ENCODE assay signal across 8 cellular contexts in genomic region chr11:65418431-65418680, GRCh38. TPM values are rescaled to one million over a fixed set of nuclear protein-coding genes. Genes with fewer than 3 reads are reported as not detected.
DNase-seq lines count a peak whose midpoint lies in the region; ATAC-seq and TF ChIP-seq lines count a peak whose summit lies in the region.

No MANE protein-coding gene starts in this region.

- peaks cover 23% of the 10 kb centered on the region for H3K27me3 Mint-ChIP-seq in HFFc6 (ENCODE audit: insufficient read depth)
- no peaks in the 10 kb centered on the region for H3K27me3 Mint-ChIP-seq in activated B cell treated with CpG ODN at 0.5 μM for 24 hours
- H3K27me3 Mint-ChIP-seq in stimulated activated naive B cell treated with anti-CD40 and anti-IgM and Interleukin-4, amounts not matched to agents 10 μg/mL and 1 μg/mL and 100 μg/mL, for 72 hours = peaks cover 7 to 8% of the 10 kb centered on the region in 2 donors

- DNase-seq in HFFc6 (no peak), activated B cell treated with CpG ODN at 0.5 μM for 24 hours (no peak), left ventricle myocardium superior (peak; percentile 84), EL (no peak)
- no peak for DNase-seq in stimulated activated naive B cell treated with anti-CD40 and anti-IgM and Interleukin-4, amounts not matched to agents 10 μg/mL and 1 μg/mL and 100 μg/mL, for 72 hours
- DNase-seq in activated effector memory CD4-positive, alpha-beta T cell treated with anti-CD3 and anti-CD28 coated beads, Interleukin-2, amount 50 U/mL, for 16 hours = no peak

- ATAC-seq in activated B cell treated with CpG ODN at 0.5 μM for 24 hours (ENCODE audit: low read depth) (peak; percentile 0), left ventricle myocardium superior (no peak), GM18520 (IDR thresholded peaks at IDR 0.05; ENCODE audit: unreplicated experiment) (no peak), HG02759 (IDR thresholded peaks at IDR 0.05; ENCODE audit: unreplicated experiment) (no peak)
- peak; percentile 5 to 10 for ATAC-seq in stimulated activated naive B cell treated with anti-CD40 and anti-IgM and Interleukin-4, amounts not matched to agents 10 μg/mL and 1 μg/mL and 100 μg/mL, for 72 hours (replicated peaks)

- H3K9me3 Mint-ChIP-seq in HFFc6 (peaks cover 10% of the 10 kb centered on the region), activated B cell treated with CpG ODN at 0.5 μM for 24 hours (no peaks in the 10 kb centered on the region)
- no peaks in the 10 kb centered on the region for H3K9me3 Mint-ChIP-seq in stimulated activated naive B cell treated with anti-CD40 and anti-IgM and Interleukin-4, amounts not matched to agents 10 μg/mL and 1 μg/mL and 100 μg/mL, for 72 hours

- no peak for TF ChIP-seq CTCF in HFFc6 (IDR thresholded peaks at IDR 0.05)
- no peak for TF ChIP-seq CTCF in activated B cell treated with CpG ODN at 0.5 μM for 24 hours (IDR thresholded peaks at IDR 0.05)

- H3K27ac Mint-ChIP-seq in HFFc6 = peak overlapping the region; percentile 98
- H3K27ac Mint-ChIP-seq in activated B cell treated with CpG ODN at 0.5 μM for 24 hours = peak overlapping the region; percentile 100
- H3K27ac Mint-ChIP-seq in stimulated activated naive B cell treated with anti-CD40 and anti-IgM and Interleukin-4, amounts not matched to agents 10 μg/mL and 1 μg/mL and 100 μg/mL, for 72 hours = peak overlapping the region; percentile 100

- CTCF ChIA-PET in activated B cell treated with CpG ODN at 0.5 μM for 24 hours (lab: Charles Lee) = interaction anchor here (0.8 to 12.8 kb wide), 5 partner anchors 9 to 86 kb away, joined by 3 to 289 read pairs (median 5); partner anchors contain the start of gene MALAT1

- POLR2A ChIA-PET in activated B cell treated with CpG ODN at 0.5 μM for 24 hours (lab: Charles Lee) = interaction anchor here (1.0 to 19.3 kb wide), 18 partner anchors 8 to 441 kb away, joined by 3 to 3752 read pairs (median 15); partner anchors contain the start of genes FAM89B, FRMD8, MALAT1 and NEAT1

- H3K4me1 Mint-ChIP-seq in HFFc6 (ENCODE audit: low read depth) (peaks cover 70% of the 10 kb centered on the region), activated B cell treated with CpG ODN at 0.5 μM for 24 hours (peaks cover 69% of the 10 kb centered on the region)
- peaks cover 53 to 84% of the 10 kb centered on the region in 2 donors for H3K4me1 Mint-ChIP-seq in stimulated activated naive B cell treated with anti-CD40 and anti-IgM and Interleukin-4, amounts not matched to agents 10 μg/mL and 1 μg/mL and 100 μg/mL, for 72 hours

- H3K4me3 Mint-ChIP-seq in HFFc6 (peak overlapping the region; percentile 70), activated B cell treated with CpG ODN at 0.5 μM for 24 hours (peak overlapping the region; percentile 87)
- peak overlapping the region; percentile 84 to 96 for H3K4me3 Mint-ChIP-seq in stimulated activated naive B cell treated with anti-CD40 and anti-IgM and Interleukin-4, amounts not matched to agents 10 μg/mL and 1 μg/mL and 100 μg/mL, for 72 hours

- intact Hi-C loops in activated B cell treated with CpG ODN at 0.5 μM for 24 hours (cut with micrococcal nuclease) (no loop called here), left ventricle myocardium superior (cut with micrococcal nuclease) (no loop called here)

- H3K36me3 Mint-ChIP-seq in HFFc6 (ENCODE audit: low read depth) = peaks cover 9% of the 10 kb centered on the region
- peaks cover 15% of the 10 kb centered on the region for H3K36me3 Mint-ChIP-seq in activated B cell treated with CpG ODN at 0.5 μM for 24 hours (ENCODE audit: low read depth)
- H3K36me3 Mint-ChIP-seq in stimulated activated naive B cell treated with anti-CD40 and anti-IgM and Interleukin-4, amounts not matched to agents 10 μg/mL and 1 μg/mL and 100 μg/mL, for 72 hours = peaks cover 13 to 20% of the 10 kb centered on the region in 2 donors

RNA-seq across cellular contexts. Expression of gene NEAT1, which starts 4.2 kb away (rescaled TPM):
- 100 to 1,000 TPM; 185 to 250 (median 213) TPM for total RNA-seq in HFFc6 (2021; fragmentation: NEBNext Ultra II Directional; extraction: Animal tissue kit (Norgen Biotek cat#: 25700))
- total RNA-seq in activated B cell treated with CpG ODN at 0.5 μM for 24 hours = 578 and 699 TPM in 2 replicates
- total RNA-seq in left ventricle myocardium superior = 508 TPM

RNA-seq across cellular contexts. Expression of gene FRMD8, which starts 31.9 kb away (rescaled TPM):
- total RNA-seq in HFFc6 (2021; fragmentation: NEBNext Ultra II Directional; extraction: Animal tissue kit (Norgen Biotek cat#: 25700)) = 10 to 100 TPM; 22.4 to 28.5 (median 27.1) TPM
- total RNA-seq in activated B cell treated with CpG ODN at 0.5 μM for 24 hours = 68.6 and 70.6 TPM in 2 replicates
- 9.7 TPM for total RNA-seq in left ventricle myocardium superior

RNA-seq across cellular contexts. Expression of gene SLC25A45, which starts 35.9 kb away (rescaled TPM):
- 1 to 10 TPM; 4.9 to 8.9 (median 5.8) TPM for total RNA-seq in HFFc6 (2021; fragmentation: NEBNext Ultra II Directional; extraction: Animal tissue kit (Norgen Biotek cat#: 25700))
- 11.4 and 12.3 TPM in 2 replicates for total RNA-seq in activated B cell treated with CpG ODN at 0.5 μM for 24 hours
- total RNA-seq in left ventricle myocardium superior = 4.6 TPM

Comparison
In these comparisons a context has a peak if more than half of its experiments do, and no peak if none do; other contexts are left out.
1. ATAC-seq: peak in activated B cell treated with CpG ODN at 0.5 μM for 24 hours (single experiment) and stimulated activated naive B cell treated with anti-CD40 and anti-IgM and Interleukin-4, amounts not matched to agents 10 μg/mL and 1 μg/mL and 100 μg/mL, for 72 hours (2 of 2); none in left ventricle myocardium superior (single experiment), GM18520 (single experiment) and HG02759 (single experiment).
2. Peak in every context shown above with its lines, with median percentiles within 50 percentile points of each other: H3K27ac Mint-ChIP-seq and H3K4me3 Mint-ChIP-seq.